11 cellular contexts compared by ENCODE assay signal in genomic region chr2:96247009-96247408, GRCh38. TPM values are rescaled to one million over a fixed set of nuclear protein-coding genes. Genes with fewer than 3 reads are reported as not detected.
DNase-seq lines count a peak whose midpoint lies in the region; ATAC-seq, FAIRE-seq and TF ChIP-seq lines count a peak whose summit lies in the region.
"Had no signal": no experiment of that assay in that cellular context is flagged by ENCODE, and none has a peak within 500 bp of the region (broad histone marks: within the 10 kb centered on the region; RNA-seq: fewer than 3 reads in every experiment).

No MANE protein-coding gene starts in this region.

- H3K4me3 Mint-ChIP-seq in CD8-positive, alpha-beta T cell: no peak overlapping the region
- H3K4me3 Mint-ChIP-seq in natural killer cell (no peak overlapping the region), Calu3 (ENCODE audit: low read depth, unreplicated experiment) (no peak overlapping the region)

- peak; percentile 23 for FAIRE-seq in K562 (lab: Jason Lieb, UNC)

- H3K9me3 Mint-ChIP-seq in CD8-positive, alpha-beta T cell: no peaks in the 10 kb centered on the region
- H3K9me3 Mint-ChIP-seq in natural killer cell (no peaks in the 10 kb centered on the region), Calu3 (ENCODE audit: low read depth, unreplicated experiment) (no peaks in the 10 kb centered on the region)

- no peak overlapping the region for H3K4me3 ChIP-seq in CD8-positive, alpha-beta T cell (ENCODE audit: low read depth, low read length)
- H3K4me3 ChIP-seq in K562: no peak overlapping the region
- H3K4me3 ChIP-seq: dorsolateral prefrontal cortex, PC-9 had no signal

- no peak overlapping the region for H3K4me2 ChIP-seq in K562 (ENCODE audit: insufficient read depth, low read length)
- H3K4me2 ChIP-seq: PC-9 had no signal

- intact Hi-C loops in CD8-positive, alpha-beta T cell (cut with DNase I, micrococcal nuclease): no loop called here
- intact Hi-C loops in K562 (cut with micrococcal nuclease) (no loop called here), natural killer cell (cut with micrococcal nuclease) (no loop called here), Calu3 (cut with micrococcal nuclease; ENCODE audit: unreplicated experiment) (no loop called here)

- H3K27ac ChIP-seq in CD8-positive, alpha-beta T cell (ENCODE audit: low read depth, low read length): no peak overlapping the region
- H3K27ac ChIP-seq in K562 (ENCODE audit: extremely low read depth, low read depth, low read length): peak overlapping the region; percentile 28; the same call in 1 of the 3 replicates
- H3K27ac ChIP-seq: PC-9 had no signal

- BruUV-seq in K562 (replicated peaks; lab: Mats Ljungman, UMichigan) (no TSS peak), Calu3 (replicated peaks; lab: Mats Ljungman, UMichigan) (no TSS peak)

- peaks cover 6% of the 10 kb centered on the region for H3K36me3 ChIP-seq in CD8-positive, alpha-beta T cell (ENCODE audit: insufficient read depth, low read length)
- H3K36me3 ChIP-seq in K562 (ENCODE audit: control insufficient read depth, insufficient read depth, low read length): peaks cover 6% of the 10 kb centered on the region; the same call in 2 of the 3 replicates

- TF ChIP-seq POLR2A in K562 (conservative IDR thresholded peaks at IDR 0.05): no peak

- no peak for TF ChIP-seq EP300 in K562 (IDR thresholded peaks at IDR 0.05; ENCODE audit: low read length)

- H3K27me3 Mint-ChIP-seq in CD8-positive, alpha-beta T cell (ENCODE audit: low read depth): no peaks in the 10 kb centered on the region
- H3K27me3 Mint-ChIP-seq in natural killer cell (ENCODE audit: low read depth in 2 of 2): no peaks in the 10 kb centered on the region
- H3K27me3 Mint-ChIP-seq in Calu3 (ENCODE audit: unreplicated experiment): no peaks in the 10 kb centered on the region

- WGBS in K562 (ENCODE audit: insufficient coverage, low coverage, missing lambda C conversion rate): 65% methylated on average over 2 of the region's 3 CpGs

- TF ChIP-seq CTCF in CD8-positive, alpha-beta T cell (IDR thresholded peaks at IDR 0.05): no peak
- TF ChIP-seq CTCF in K562 (IDR thresholded peaks at IDR 0.05 in 2 of 3, conservative IDR thresholded peaks at IDR 0.05 in 1 of 3; ENCODE audit: insufficient read depth in 2 of 3, low read depth in 1 of 3, low read length in 3 of 3): no peak
- TF ChIP-seq CTCF in natural killer cell (IDR thresholded peaks at IDR 0.05): no peak
- no peak for TF ChIP-seq CTCF in Calu3 (IDR thresholded peaks at IDR 0.05; ENCODE audit: unreplicated experiment)

- H3K79me2 ChIP-seq in K562 (ENCODE audit: control insufficient read depth, insufficient read depth, low read length): no peaks in the 10 kb centered on the region

- no peak overlapping the region; a peak in 1 of 4 replicates for H3K9ac ChIP-seq in K562 (ENCODE audit: insufficient read depth in 1 of 2, low read depth in 2 of 2, low read length in 2 of 2)

- CTCF ChIA-PET in CD8-positive, alpha-beta T cell (lab: Charles Lee): interaction anchor here (0.9 to 1.4 kb wide), 3 partner anchors 9 to 130 kb away, joined by 3 to 5 read pairs (median 4); no protein-coding TSS in a partner anchor
- CTCF ChIA-PET in K562 (lab: Yijun Ruan, JAX; ENCODE audit: low intra/inter-chr PET ratio): no interaction called here
- CTCF ChIA-PET in Calu3 (lab: Charles Lee): no interaction called here

- H3K9me1 ChIP-seq in K562 (ENCODE audit: control insufficient read depth, insufficient read depth, low read length): no peaks in the 10 kb centered on the region

- no peak for ATAC-seq in CD8-positive, alpha-beta T cell
- peak; percentile 31; the same call in 2 of the 3 replicates for ATAC-seq in K562
- no peak for ATAC-seq in natural killer cell
- ATAC-seq: sciatic nerve had no signal

- no peak for TF ChIP-seq RAD21 in K562 (CRISPR knock-in tag; conservative IDR thresholded peaks at IDR 0.05 in 1 of 2, IDR thresholded peaks at IDR 0.05 in 1 of 2)

- H4K20me1 ChIP-seq in K562 (replicated peaks; ENCODE audit: control insufficient read depth, insufficient read depth, low read length): no peaks in the 10 kb centered on the region

- no peak overlapping the region for H2AFZ ChIP-seq in K562 (ENCODE audit: low read depth, low read length)
- H2AFZ ChIP-seq: PC-9 had no signal

- no peak for DNase-seq in CD8-positive, alpha-beta T cell
- DNase-seq in Kasumi-1 (lab: John Stamatoyannopoulos, UW): peak; percentile 35 to 52
- DNase-seq in K562 (ENCODE audit: extremely low read depth in 1 of 4, low spot score in 3 of 4): peak in 1 of 4 experiments; percentile 19
- DNase-seq in natural killer cell: no peak
- no peak for DNase-seq in activated CD4-positive, CD25-positive, alpha-beta regulatory T cell (lab: John Stamatoyannopoulos, UW)
- no peak for DNase-seq in Calu3
- DNase-seq in NCI-H146 (lab: John Stamatoyannopoulos, UW): no peak
- DNase-seq: aorta, dorsolateral prefrontal cortex, PC-9 had no signal

- H3K4me1 ChIP-seq in CD8-positive, alpha-beta T cell (ENCODE audit: insufficient read depth, low read length): peaks cover 29% of the 10 kb centered on the region
- H3K4me1 ChIP-seq in K562 (replicated peaks in 1 of 2; ENCODE audit: control insufficient read depth in 2 of 2, insufficient read depth in 2 of 2, low read length in 2 of 2): peaks cover 8 to 19% of the 10 kb centered on the region in 2 experiments; a peak in 4 of 5 replicates

- in situ Hi-C loops in K562 (cut with MboI): no loop called here

- peak overlapping the region; percentile 65 for H3K27ac Mint-ChIP-seq in CD8-positive, alpha-beta T cell
- peak overlapping the region; percentile 64 to 67 for H3K27ac Mint-ChIP-seq in natural killer cell
- no peak overlapping the region for H3K27ac Mint-ChIP-seq in Calu3 (ENCODE audit: unreplicated experiment)

- peaks cover 16% of the 10 kb centered on the region for H3K36me3 Mint-ChIP-seq in CD8-positive, alpha-beta T cell
- H3K36me3 Mint-ChIP-seq in natural killer cell (no peaks in the 10 kb centered on the region), Calu3 (ENCODE audit: insufficient read depth, unreplicated experiment) (peaks cover 11% of the 10 kb centered on the region)

- POLR2A ChIA-PET in CD8-positive, alpha-beta T cell (lab: Charles Lee): interaction anchor here (1.0 kb wide), 1 partner anchor 39 kb away, joined by 6 read pairs; the partner anchor contains the start of gene STARD7
- POLR2A ChIA-PET in K562 (lab: Yijun Ruan, JAX): interaction anchor here (0.5 to 2.6 kb wide), 5 partner anchors 9 to 154 kb away, joined by 3 to 12 read pairs (median 10); partner anchors contain the start of gene STARD7

- no peaks in the 10 kb centered on the region for H3K27me3 ChIP-seq in CD8-positive, alpha-beta T cell (ENCODE audit: insufficient read depth, low read length)
- no peaks in the 10 kb centered on the region for H3K27me3 ChIP-seq in K562 (ENCODE audit: control insufficient read depth in 2 of 2, insufficient read depth in 2 of 2, low read length in 2 of 2)
- H3K27me3 ChIP-seq: dorsolateral prefrontal cortex had no signal

- no peaks in the 10 kb centered on the region for H3K9me3 ChIP-seq in CD8-positive, alpha-beta T cell (ENCODE audit: low read length)
- no peaks in the 10 kb centered on the region for H3K9me3 ChIP-seq in K562 (replicated peaks; ENCODE audit: control insufficient read depth, insufficient read depth, low read depth, low read length)

- H3K4me1 Mint-ChIP-seq in CD8-positive, alpha-beta T cell (ENCODE audit: low read depth): peaks cover 30% of the 10 kb centered on the region
- peaks cover 34 to 43% of the 10 kb centered on the region in 2 donors for H3K4me1 Mint-ChIP-seq in natural killer cell
- H3K4me1 Mint-ChIP-seq in Calu3 (ENCODE audit: low read depth, unreplicated experiment): peaks cover 17% of the 10 kb centered on the region

RNA-seq across cellular contexts. Expression of gene TMEM127, which starts 18.8 kb away (rescaled TPM):
- 10 to 100 TPM; 44.7 to 49.6 TPM for total RNA-seq in CD8-positive, alpha-beta T cell
- 14.6 and 42.7 TPM in 2 replicates for total RNA-seq in K562 (2011; cell fraction: chromatin; rRNA removed; ENCODE audit: low replicate concordance)
- total RNA-seq in K562 (2011; cell fraction: nucleolus; rRNA removed): 18.6 and 25.2 TPM in 2 replicates
- total RNA-seq in K562 (2011; cell fraction: nucleoplasm; rRNA removed): 23.5 and 33.2 TPM in 2 replicates
- total RNA-seq in K562 (2014; rRNA removed): 7.2 and 9.8 TPM in 2 replicates
- total RNA-seq in K562 (2014; rRNA removed; fragmentation: Illumina TruSeq; extraction: Trizol): 6.7 and 6.8 TPM in 2 replicates
- 10.3 and 10.7 TPM in 2 replicates for total RNA-seq in K562 (2015; rRNA removed; fragmentation: Illumina TruSeq; extraction: Trizol)
- total RNA-seq in K562 (2021): 18.6 and 20.0 TPM in 2 replicates
- 10.9 and 16.6 TPM in 2 replicates for polyA plus RNA-seq in K562 (2011; rRNA removed)
- 10.1 and 20.0 TPM in 2 replicates for polyA plus RNA-seq in K562 (2011; cell fraction: cytosol; rRNA removed)
- polyA plus RNA-seq in K562 (2011; cell fraction: nucleus; rRNA removed): 8.0 and 10.8 TPM in 2 replicates
- polyA plus RNA-seq in K562 (2012): 14.1 and 20.7 TPM in 2 replicates
- polyA plus RNA-seq in K562 (2014; fragmentation: Illumina TruSeq; extraction: Trizol): 16.6 and 17.4 TPM in 2 replicates
- polyA plus RNA-seq in K562 (2014; fragmentation: Nextera tagmentation; extraction: Ambion mirVana): 1 to 10 TPM; 1.7 to 2.0 TPM
- 9.9 and 10.8 TPM in 2 replicates for polyA plus RNA-seq in K562 (2014; rRNA removed)
- polyA minus RNA-seq in K562 (2011; rRNA and poly(A)+ RNA removed): 12.4 and 14.8 TPM in 2 replicates
- 8.3 and 14.1 TPM in 2 replicates for polyA minus RNA-seq in K562 (2011; cell fraction: cytosol; rRNA and poly(A)+ RNA removed)
- 4.8 and 7.8 TPM in 2 replicates for polyA minus RNA-seq in K562 (2011; cell fraction: nucleus; rRNA and poly(A)+ RNA removed)
- 10 to 100 TPM; 49.8 to 59.3 (median 54.5) TPM for total RNA-seq in natural killer cell
- total RNA-seq in Calu3 (2022): 50.7 and 53.2 TPM in 2 replicates

RNA-seq across cellular contexts. Expression of gene CIAO1, which starts 19.0 kb away (rescaled TPM):
- 10 to 100 TPM; 51.9 to 58.0 TPM for total RNA-seq in CD8-positive, alpha-beta T cell
- total RNA-seq in K562 (2011; cell fraction: chromatin; rRNA removed; ENCODE audit: low replicate concordance): 65.3 and 99.0 TPM in 2 replicates
- 78.5 and 85.1 TPM in 2 replicates for total RNA-seq in K562 (2011; cell fraction: nucleolus; rRNA removed)
- total RNA-seq in K562 (2011; cell fraction: nucleoplasm; rRNA removed): 62.5 and 66.0 TPM in 2 replicates
- total RNA-seq in K562 (2014; rRNA removed): 121 and 182 TPM in 2 replicates
- 64.7 and 78.7 TPM in 2 replicates for total RNA-seq in K562 (2014; rRNA removed; fragmentation: Illumina TruSeq; extraction: Trizol)
- total RNA-seq in K562 (2015; rRNA removed; fragmentation: Illumina TruSeq; extraction: Trizol): 85.4 and 89.7 TPM in 2 replicates
- 92.8 and 94.3 TPM in 2 replicates for total RNA-seq in K562 (2021)
- 102 and 122 TPM in 2 replicates for polyA plus RNA-seq in K562 (2011; rRNA removed)
- polyA plus RNA-seq in K562 (2011; cell fraction: cytosol; rRNA removed): 151 and 245 TPM in 2 replicates
- 122 and 181 TPM in 2 replicates for polyA plus RNA-seq in K562 (2011; cell fraction: nucleus; rRNA removed)
- 74.5 and 74.6 TPM in 2 replicates for polyA plus RNA-seq in K562 (2012)
- 94.2 and 104 TPM in 2 replicates for polyA plus RNA-seq in K562 (2014; fragmentation: Illumina TruSeq; extraction: Trizol)
- polyA plus RNA-seq in K562 (2014; fragmentation: Nextera tagmentation; extraction: Ambion mirVana): 10 to 100 TPM; 11.4 to 19.2 TPM
- 145 and 156 TPM in 2 replicates for polyA plus RNA-seq in K562 (2014; rRNA removed)
- 72.8 and 90.4 TPM in 2 replicates for polyA minus RNA-seq in K562 (2011; rRNA and poly(A)+ RNA removed)
- polyA minus RNA-seq in K562 (2011; cell fraction: cytosol; rRNA and poly(A)+ RNA removed): 30.5 and 44.8 TPM in 2 replicates
- 45.0 and 45.4 TPM in 2 replicates for polyA minus RNA-seq in K562 (2011; cell fraction: nucleus; rRNA and poly(A)+ RNA removed)
- 100 to 1,000 TPM in 2 of 3 donors, 10 to 100 TPM in 1; 74.9 to 109 (median 106) TPM for total RNA-seq in natural killer cell
- total RNA-seq in Calu3 (2022): 75.7 and 85.9 TPM in 2 replicates

RNA-seq across cellular contexts. Expression of gene STARD7, which starts 38.4 kb away (rescaled TPM):
- 10 to 100 TPM; 75.3 to 85.1 TPM for total RNA-seq in CD8-positive, alpha-beta T cell
- total RNA-seq in K562 (2011; cell fraction: chromatin; rRNA removed; ENCODE audit: low replicate concordance): 162 and 181 TPM in 2 replicates
- 102 and 117 TPM in 2 replicates for total RNA-seq in K562 (2011; cell fraction: nucleolus; rRNA removed)
- total RNA-seq in K562 (2011; cell fraction: nucleoplasm; rRNA removed): 122 and 139 TPM in 2 replicates
- total RNA-seq in K562 (2014; rRNA removed) (147 and 306 TPM in 2 replicates), K562 (2014; rRNA removed; fragmentation: Illumina TruSeq; extraction: Trizol) (173 and 193 TPM in 2 replicates), K562 (2015; rRNA removed; fragmentation: Illumina TruSeq; extraction: Trizol) (170 and 173 TPM in 2 replicates), K562 (2021) (192 and 196 TPM in 2 replicates), natural killer cell (100 to 1,000 TPM in 1 of 3 donors, 10 to 100 TPM in 2; 62.6 to 106 (median 86.1) TPM), Calu3 (2022) (119 and 123 TPM in 2 replicates)
- polyA plus RNA-seq in K562 (2011; rRNA removed) (95.3 and 108 TPM in 2 replicates), K562 (2014; fragmentation: Illumina TruSeq; extraction: Trizol) (136 and 145 TPM in 2 replicates), K562 (2014; fragmentation: Nextera tagmentation; extraction: Ambion mirVana) (100 to 1,000 TPM in 1 of 2 experiments, 10 to 100 TPM in 1; 90.9 to 140 TPM), K562 (2014; rRNA removed) (103 and 122 TPM in 2 replicates)
- polyA plus RNA-seq in K562 (2011; cell fraction: cytosol; rRNA removed): 41.7 and 76.2 TPM in 2 replicates
- polyA plus RNA-seq in K562 (2011; cell fraction: nucleus; rRNA removed): 118 and 127 TPM in 2 replicates
- 80.3 and 106 TPM in 2 replicates for polyA plus RNA-seq in K562 (2012)
- polyA minus RNA-seq in K562 (2011; rRNA and poly(A)+ RNA removed): 143 and 146 TPM in 2 replicates
- 72.4 and 78.6 TPM in 2 replicates for polyA minus RNA-seq in K562 (2011; cell fraction: cytosol; rRNA and poly(A)+ RNA removed)
- 76.7 and 83.3 TPM in 2 replicates for polyA minus RNA-seq in K562 (2011; cell fraction: nucleus; rRNA and poly(A)+ RNA removed)

RNA-seq across cellular contexts. Expression of gene SNRNP200, which starts 58.3 kb away (rescaled TPM):
- total RNA-seq in CD8-positive, alpha-beta T cell: 100 to 1,000 TPM; 318 to 348 TPM
- 357 and 597 TPM in 2 replicates for total RNA-seq in K562 (2011; cell fraction: chromatin; rRNA removed; ENCODE audit: low replicate concordance)
- total RNA-seq in K562 (2011; cell fraction: nucleolus; rRNA removed): 292 and 296 TPM in 2 replicates
- total RNA-seq in K562 (2011; cell fraction: nucleoplasm; rRNA removed): 272 and 298 TPM in 2 replicates
- total RNA-seq in K562 (2014; rRNA removed) (76.1 and 87.5 TPM in 2 replicates), K562 (2014; rRNA removed; fragmentation: Illumina TruSeq; extraction: Trizol) (66.5 and 77.9 TPM in 2 replicates), K562 (2015; rRNA removed; fragmentation: Illumina TruSeq; extraction: Trizol) (94.4 and 95.0 TPM in 2 replicates), K562 (2021) (188 and 210 TPM in 2 replicates), natural killer cell (100 to 1,000 TPM; 207 to 236 (median 228) TPM), Calu3 (2022) (140 and 143 TPM in 2 replicates)
- polyA plus RNA-seq in K562 (2011; rRNA removed) (191 and 199 TPM in 2 replicates), K562 (2014; fragmentation: Illumina TruSeq; extraction: Trizol) (224 and 231 TPM in 2 replicates), K562 (2014; fragmentation: Nextera tagmentation; extraction: Ambion mirVana) (100 to 1,000 TPM in 1 of 2 experiments, 10 to 100 TPM in 1; 87.9 to 155 TPM), K562 (2014; rRNA removed) (171 and 181 TPM in 2 replicates)
- 297 and 335 TPM in 2 replicates for polyA plus RNA-seq in K562 (2011; cell fraction: cytosol; rRNA removed)
- polyA plus RNA-seq in K562 (2011; cell fraction: nucleus; rRNA removed): 314 and 395 TPM in 2 replicates
- 148 and 177 TPM in 2 replicates for polyA plus RNA-seq in K562 (2012)
- polyA minus RNA-seq in K562 (2011; rRNA and poly(A)+ RNA removed): 329 and 491 TPM in 2 replicates
- polyA minus RNA-seq in K562 (2011; cell fraction: cytosol; rRNA and poly(A)+ RNA removed): 205 and 221 TPM in 2 replicates
- polyA minus RNA-seq in K562 (2011; cell fraction: nucleus; rRNA and poly(A)+ RNA removed): 92.2 and 124 TPM in 2 replicates

Comparison
In these comparisons a context has a peak if more than half of its experiments do, and no peak if none do; other contexts are left out.
1. DNase-seq: peak in Kasumi-1 (2 of 2); none in CD8-positive, alpha-beta T cell (0 of 7), natural killer cell (single experiment), activated CD4-positive, CD25-positive, alpha-beta regulatory T cell (0 of 4), Calu3 (single experiment) and NCI-H146 (single experiment).